ENCODE assay signal across 32 cellular contexts in the genomic region with DNA sequence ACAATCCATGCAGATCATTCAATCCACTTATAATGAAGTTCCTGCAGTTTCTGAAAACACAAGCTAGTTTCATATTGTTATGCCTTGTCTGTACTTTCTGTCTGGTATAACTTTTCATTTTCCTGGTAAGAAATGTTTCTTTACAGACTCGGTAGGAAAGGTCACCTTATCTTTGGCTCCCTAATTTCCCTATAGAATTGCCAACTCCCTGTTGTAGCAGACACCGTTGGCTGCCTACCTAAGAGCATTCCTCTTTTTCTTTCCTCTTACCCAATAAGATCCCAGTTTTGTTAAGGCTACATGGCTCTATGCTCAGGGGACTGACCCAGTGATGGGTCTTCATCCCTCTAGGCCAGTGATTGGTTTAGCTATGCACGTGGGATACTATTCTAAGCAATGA.
"Had no signal": no experiment of that assay in that cellular context is flagged by ENCODE, and none has a peak within 500 bp of the region (broad histone marks: within the 10 kb centered on the region; RNA-seq: fewer than 3 reads in every experiment).

No MANE protein-coding gene starts in this region.

- H3K27ac ChIP-seq: adrenal gland, body of pancreas had no signal

- H3K36me3 Mint-ChIP-seq: activated naive CD4-positive, alpha-beta T cell treated with anti-CD3 and anti-CD28 coated beads, Interleukin-2, amount 50 U/mL, for 24 hours had no signal

- H3K9me3 Mint-ChIP-seq: activated CD8-positive, alpha-beta T cell treated with anti-CD3 and anti-CD28 coated beads for 36 hours; activated naive CD4-positive, alpha-beta T cell treated with anti-CD3 and anti-CD28 coated beads, Interleukin-2, amount 50 U/mL, for 24 hours; activated naive CD8-positive, alpha-beta T cell treated with anti-CD3 and anti-CD28 coated beads for 36 hours; activated naive CD8-positive, alpha-beta T cell treated with anti-CD3 and anti-CD28 coated beads, Interleukin-2, amount 50 U/mL, for 24 hours; activated T-cell treated with anti-CD3 and anti-CD28 coated beads, Interleukin-2, amount 50 U/mL, for 4 hours; activated T-helper 17 cell treated with anti-CD3 and anti-CD28 coated beads, Interleukin-2, amount 50 U/mL, for 72 hours; effector memory CD8-positive, alpha-beta T cell; T-helper 2 cell treated with Interferon-gamma antibody and Interleukin-4, amounts not matched to agents 5 μg/mL and 100 μg/mL, for 36 hours had no signal

- H3K9me3 ChIP-seq: adrenal gland, body of pancreas had no signal

- DNase-seq: activated CD4-positive, alpha-beta T cell treated with anti-CD3 and anti-CD28 coated beads for 36 hours; activated CD4-positive, alpha-beta T cell treated with anti-CD3 and anti-CD28 coated beads, Interleukin-2, amount 50 U/mL, for 1 hour; activated CD4-positive, alpha-beta T cell treated with anti-CD3 and anti-CD28 coated beads, Interleukin-2, amount 50 U/mL, for 48 hours; activated CD4-positive, CD25-positive, alpha-beta regulatory T cell; activated CD4-positive, CD25-positive, alpha-beta regulatory T cell treated with anti-CD3 and anti-CD28 coated beads, Interleukin-2, amount 50 U/mL, for 72 hours; activated CD8-positive, alpha-beta memory T cell treated with anti-CD3 and anti-CD28 coated beads for 24 hours; activated CD8-positive, alpha-beta T cell treated with anti-CD3 and anti-CD28 coated beads for 36 hours; activated effector memory CD4-positive, alpha-beta T cell treated with Interleukin-2 at 50 U/mL for 16 hours; activated gamma-delta T cell treated with Interleukin-2 at 50 U/mL for 16 hours; activated naive CD8-positive, alpha-beta T cell treated with anti-CD3 and anti-CD28 coated beads for 36 hours; activated naive CD8-positive, alpha-beta T cell treated with anti-CD3 and anti-CD28 coated beads, Interleukin-2, amount 50 U/mL, for 24 hours; activated T-cell treated with anti-CD3 and anti-CD28 coated beads, Interleukin-2, amount 50 U/mL, for 4 hours; adrenal gland; amygdala; aorta; body of pancreas; caudate nucleus; cortex of kidney; dermis blood vessel endothelial cell; effector CD4-positive, alpha-beta T cell; effector memory CD8-positive, alpha-beta T cell; foreskin fibroblast; head of caudate nucleus; T-helper 1 cell; T-helper 17 cell; T1000 had no signal

- H3K27me3 Mint-ChIP-seq: activated naive CD4-positive, alpha-beta T cell treated with anti-CD3 and anti-CD28 coated beads, Interleukin-2, amount 50 U/mL, for 24 hours had no signal

- FAIRE-seq: colon, frontal cortex had no signal

- H3K27me3 ChIP-seq: adrenal gland, body of pancreas had no signal

- H3K4me3 ChIP-seq: adrenal gland, body of pancreas had no signal

- H3K27ac Mint-ChIP-seq: activated naive CD4-positive, alpha-beta T cell treated with anti-CD3 and anti-CD28 coated beads, Interleukin-2, amount 50 U/mL, for 24 hours; activated T-helper 17 cell treated with anti-CD3 and anti-CD28 coated beads, Interleukin-2, amount 50 U/mL, for 72 hours; effector memory CD8-positive, alpha-beta T cell; T-helper 17 cell had no signal

- ATAC-seq: activated naive CD8-positive, alpha-beta T cell treated with anti-CD3 and anti-CD28 coated beads, Interleukin-2, amount 50 U/mL, for 24 hours; body of pancreas; effector memory CD8-positive, alpha-beta T cell; esophagus mucosa; T-helper 17 cell had no signal

- H3K4me3 Mint-ChIP-seq: activated CD4-positive, alpha-beta T cell treated with anti-CD3 and anti-CD28 coated beads for 36 hours; activated CD8-positive, alpha-beta T cell treated with anti-CD3 and anti-CD28 coated beads for 36 hours; activated naive CD4-positive, alpha-beta T cell treated with anti-CD3 and anti-CD28 coated beads, Interleukin-2, amount 50 U/mL, for 24 hours; activated naive CD8-positive, alpha-beta T cell treated with anti-CD3 and anti-CD28 coated beads for 36 hours; activated naive CD8-positive, alpha-beta T cell treated with anti-CD3 and anti-CD28 coated beads, Interleukin-2, amount 50 U/mL, for 24 hours; activated T-cell treated with anti-CD3 and anti-CD28 coated beads, Interleukin-2, amount 50 U/mL, for 4 hours; activated T-helper 17 cell treated with anti-CD3 and anti-CD28 coated beads, Interleukin-2, amount 50 U/mL, for 72 hours; effector memory CD8-positive, alpha-beta T cell; T-helper 17 cell; T-helper 2 cell treated with Interferon-gamma antibody and Interleukin-4, amounts not matched to agents 5 μg/mL and 100 μg/mL, for 36 hours had no signal

- H3K4me1 Mint-ChIP-seq: activated T-helper 17 cell treated with anti-CD3 and anti-CD28 coated beads, Interleukin-2, amount 50 U/mL, for 72 hours; T-helper 17 cell had no signal

- H3K36me3 ChIP-seq: adrenal gland had no signal

- H3K4me1 ChIP-seq: adrenal gland had no signal
